In the genomic region with DNA sequence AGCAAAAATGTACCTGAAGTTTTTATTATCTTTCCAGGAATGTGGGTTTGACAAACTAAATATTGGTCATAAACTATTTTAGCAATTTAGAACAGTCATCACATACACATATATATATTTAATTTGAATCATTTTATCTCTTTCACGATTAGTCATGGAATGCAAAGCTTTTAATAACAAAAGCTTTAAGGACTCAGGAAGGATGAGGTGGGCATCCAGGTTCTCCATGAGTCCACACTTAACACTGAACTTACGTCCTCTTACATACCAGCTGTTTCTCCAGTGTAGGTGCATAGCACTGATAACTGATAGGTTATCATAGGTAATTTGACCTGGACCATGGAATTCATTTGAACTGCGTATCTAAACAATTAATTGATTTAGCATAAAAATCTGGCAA, we compare ENCODE assay signal across 9 cellular contexts.
"Had no signal": no experiment of that assay in that cellular context is flagged by ENCODE, and none has a peak within 500 bp of the region (broad histone marks: within the 10 kb centered on the region; RNA-seq: fewer than 3 reads in every experiment).

No MANE protein-coding gene starts in this region.

- H2AFZ ChIP-seq: GM23338 had no signal

- ATAC-seq: GM23338 had no signal

- DNase-seq: H9, HCEC 1CT, IMR-90, KBM-7 had no signal

- FAIRE-seq: H1, H54, HTR-8/SVneo had no signal

- H3K9ac ChIP-seq: KMS-11 had no signal

- H3K27ac ChIP-seq: KMS-11 had no signal

- H3K4me2 ChIP-seq: GM23338, KMS-11 had no signal

- H3K4me3 ChIP-seq: GM23338 had no signal
